Comparison of ENCODE assay signal across 10 cellular contexts in genomic region chr3:153052096-153052460, GRCh38.
A peak's percentile ranks its signal among the peaks of the same experiment; 100 is the strongest.
DNase-seq lines count a peak whose midpoint lies in the region; ATAC-seq, FAIRE-seq and TF ChIP-seq lines count a peak whose summit lies in the region.
"Had no signal": no experiment of that assay in that cellular context is flagged by ENCODE, and none has a peak within 500 bp of the region (broad histone marks: within the 10 kb centered on the region; RNA-seq: fewer than 3 reads in every experiment).

No MANE protein-coding gene starts in this region.

- H3K79me2 ChIP-seq in keratinocyte (ENCODE audit: control insufficient read depth, insufficient read depth, low read length) = no peaks in the 10 kb centered on the region
- H3K79me2 ChIP-seq: parathyroid adenoma had no signal

- peak overlapping the region; percentile 55 for H2AFZ ChIP-seq in keratinocyte (ENCODE audit: control insufficient read depth, low read length)
- H2AFZ ChIP-seq: parathyroid adenoma had no signal

- ATAC-seq in heart left ventricle = peak in 3 of 4 donors; percentile 86 to 99 (median 94)

- TF ChIP-seq CTCF in heart left ventricle (IDR thresholded peaks at IDR 0.05) (no peak), keratinocyte (optimal IDR thresholded peaks at IDR 0.05 in 1 of 3, IDR thresholded peaks at IDR 0.05 in 1 of 3, conservative IDR thresholded peaks at IDR 0.05 in 1 of 3; ENCODE audit: extremely low read depth in 1 of 3, insufficient read depth in 2 of 3, low read length in 3 of 3) (no peak)

- H3K9me1 ChIP-seq in keratinocyte (ENCODE audit: control insufficient read depth, extremely low read depth, insufficient read depth, low read length) = no peaks in the 10 kb centered on the region

- H3K4me3 ChIP-seq in heart left ventricle (no peak overlapping the region), keratinocyte (ENCODE audit: control insufficient read depth in 2 of 3, extremely low read depth in 1 of 3, insufficient read depth in 2 of 3, low read depth in 1 of 3, low read length in 3 of 3) (peak overlapping the region in 1 of 3 experiments; percentile 59)
- H3K4me3 ChIP-seq: BLaER1 had no signal

- H3K9ac ChIP-seq in keratinocyte (ENCODE audit: control insufficient read depth, extremely low read depth, insufficient read depth, low read length) = peak overlapping the region; percentile 59
- H3K9ac ChIP-seq: BLaER1, parathyroid adenoma had no signal

- peak in 2 of 5 donors; percentile 23 to 54 for DNase-seq in heart left ventricle
- DNase-seq in cardiac septum (ENCODE audit: low spot score) = no peak
- peak; percentile 87 for DNase-seq in amniotic epithelial cell (ENCODE audit: low read depth)
- DNase-seq in keratinocyte (ENCODE audit: low read depth, low spot score) = peak; percentile 92
- no peak for DNase-seq in HuH-7.5 (ENCODE audit: low spot score)
- DNase-seq in activated CD4-positive, alpha-beta T cell treated with anti-CD3 and anti-CD28 coated beads for 48 hours = no peak
- no peak for DNase-seq in NCI-H1092 (lab: John Stamatoyannopoulos, UW)
- no peak for DNase-seq in T-helper 9 cell

- peak overlapping the region in 3 of 12 donors; percentile 8 to 59 (median 27) for H3K27ac ChIP-seq in heart left ventricle
- peak overlapping the region; percentile 92 for H3K27ac ChIP-seq in keratinocyte (ENCODE audit: control insufficient read depth, insufficient read depth, low read length)
- H3K27ac ChIP-seq: BLaER1, parathyroid adenoma had no signal

- H3K4me1 ChIP-seq in heart left ventricle (peaks cover 0 to 20% (median 0%) of the 10 kb centered on the region in 12 donors), keratinocyte (ENCODE audit: control insufficient read depth, extremely low read depth, insufficient read depth, low read length) (peaks cover 23% of the 10 kb centered on the region)
- H3K4me1 ChIP-seq: BLaER1, parathyroid adenoma had no signal

- H3K27me3 ChIP-seq in heart left ventricle (no peaks in the 10 kb centered on the region), keratinocyte (ENCODE audit: control insufficient read depth, extremely low read depth, insufficient read depth, low read length) (no peaks in the 10 kb centered on the region)
- H3K27me3 ChIP-seq: BLaER1 had no signal

- intact Hi-C loops in heart left ventricle (cut with DNase I) (loop anchor here in 2 of 10 donors (5.0 kb wide), 1 partner anchor 110 kb away; the partner anchor contains the start of gene RAP2B (in 2 of the 2)), cardiac septum (cut with DNase I) (loop anchor here (5.0 kb wide), 1 partner anchor 235 kb away; no protein-coding TSS in a partner anchor)

- TF ChIP-seq POLR2A in heart left ventricle (IDR thresholded peaks at IDR 0.05) = no peak

- peak overlapping the region; percentile 81 for H3K4me2 ChIP-seq in keratinocyte (ENCODE audit: control insufficient read depth, extremely low read depth, insufficient read depth, low read depth, low read length)
- H3K4me2 ChIP-seq: BLaER1 had no signal

- H4K20me1 ChIP-seq in keratinocyte (ENCODE audit: control insufficient read depth, extremely low read depth, insufficient read depth, low read length) = no peaks in the 10 kb centered on the region
- H4K20me1 ChIP-seq: BLaER1 had no signal

- FAIRE-seq in keratinocyte (lab: Jason Lieb, UNC) = peak; percentile 98

- H3K36me3 ChIP-seq in heart left ventricle (no peaks in the 10 kb centered on the region), keratinocyte (ENCODE audit: control insufficient read depth in 2 of 2, extremely low read depth in 1 of 2, insufficient read depth in 2 of 2, low read length in 2 of 2) (no peaks in the 10 kb centered on the region)
- H3K36me3 ChIP-seq: BLaER1 had no signal

- H3K9me3 ChIP-seq in heart left ventricle = no peaks in the 10 kb centered on the region
- H3K9me3 ChIP-seq in keratinocyte (ENCODE audit: control insufficient read depth, low read depth, low read length) = no peaks in the 10 kb centered on the region
- H3K9me3 ChIP-seq: BLaER1 had no signal

- 47 to 57% (median 52%) methylated on average over 4 of the region's 4 CpGs for WGBS in heart left ventricle, 4 donors

- dilution Hi-C loops in keratinocyte (cut with MboI; ENCODE audit: extremely low pct_ligation_motif_present, low sequenced_read_pairs) = no loop called here

Comparison
In these comparisons a context has a peak if more than half of its experiments do, and no peak if none do; other contexts are left out.
1. DNase-seq: peak in amniotic epithelial cell (single experiment) and keratinocyte (single experiment); none in cardiac septum (single experiment), HuH-7.5 (single experiment), activated CD4-positive, alpha-beta T cell treated with anti-CD3 and anti-CD28 coated beads for 48 hours (single experiment), NCI-H1092 (single experiment) and T-helper 9 cell (single experiment).